ENCODE assay signal across 7 cellular contexts in the genomic region with DNA sequence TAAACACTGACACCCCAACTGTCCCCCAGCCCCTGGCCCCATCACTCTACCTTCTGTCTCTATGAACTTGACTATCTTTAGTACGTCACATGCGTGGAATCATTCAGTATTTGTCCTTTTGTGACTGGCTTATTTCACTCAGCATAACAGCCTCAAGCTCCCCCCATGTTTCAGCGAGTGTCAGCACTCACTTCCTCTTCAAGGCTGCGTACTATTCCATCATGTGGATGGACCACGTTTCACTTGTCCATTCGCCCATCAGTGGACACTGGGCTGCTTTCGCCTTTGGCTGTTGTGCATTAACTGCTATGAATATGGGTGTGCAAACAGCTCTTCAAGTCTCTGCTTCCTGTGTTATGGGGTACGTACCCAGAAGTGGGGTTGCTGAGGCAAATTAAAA.
"Had no signal": no experiment of that assay in that cellular context is flagged by ENCODE, and none has a peak within 500 bp of the region (broad histone marks: within the 10 kb centered on the region; RNA-seq: fewer than 3 reads in every experiment).

No MANE protein-coding gene starts in this region.

- H3K27ac ChIP-seq: HL-60, KMS-11 had no signal

- FAIRE-seq: HepG2, HTR-8/SVneo had no signal

- ATAC-seq: HepG2 had no signal

- H3K4me2 ChIP-seq: KMS-11 had no signal

- H3K9ac ChIP-seq: KMS-11 had no signal

- DNase-seq: IMR-90, KBM-7, KG1 had no signal
